9 cellular contexts compared by ENCODE assay signal in genomic region chr20:17226410-17227198, GRCh38. TPM values are rescaled to one million over a fixed set of nuclear protein-coding genes. Genes with fewer than 3 reads are reported as not detected.
DNase-seq lines count a peak whose midpoint lies in the region; ATAC-seq, FAIRE-seq and TF ChIP-seq lines count a peak whose summit lies in the region.
"Had no signal": no experiment of that assay in that cellular context is flagged by ENCODE, and none has a peak within 500 bp of the region (broad histone marks: within the 10 kb centered on the region; RNA-seq: fewer than 3 reads in every experiment).

Gene PCSK2 (plus strand): TSS chr20:17227040. CDS start chr20:17227306, 266 bp downstream.

- H3K27ac ChIP-seq in lower lobe of right lung (no peak within 1 kb of the TSS), urinary bladder (ENCODE audit: low read depth) (peak within 1 kb of the TSS; percentile 35)
- H3K27ac ChIP-seq: skin epidermis had no signal

- ATAC-seq in GM19463 (IDR thresholded peaks at IDR 0.05; ENCODE audit: unreplicated experiment) = peak; percentile 30
- ATAC-seq in lower lobe of right lung = peak; percentile 87 to 94
- ATAC-seq in HG02884 (IDR thresholded peaks at IDR 0.05; ENCODE audit: unreplicated experiment) = no peak
- no peak for ATAC-seq in activated naive CD4-positive, alpha-beta T cell treated with anti-CD3 and anti-CD28 coated beads, Interleukin-2, amount 50 U/mL, for 72 hours

- no peak for TF ChIP-seq CTCF in lower lobe of right lung (IDR thresholded peaks at IDR 0.05)

- peaks cover 0 to 11% of the 10 kb centered on the region in 2 donors for H3K9me3 Mint-ChIP-seq in activated naive CD4-positive, alpha-beta T cell treated with anti-CD3 and anti-CD28 coated beads, Interleukin-2, amount 50 U/mL, for 72 hours

- DNase-seq in NCI-H510A treated with DMSO at 0.1 percent for 48 hours (lab: John Stamatoyannopoulos, UW) = peak; percentile 95
- DNase-seq in ecto neural progenitor cell (ENCODE audit: low spot score) = peak; percentile 93
- peak; percentile 70 for DNase-seq in lower lobe of right lung
- no peak for DNase-seq in HTR-8/SVneo (ENCODE audit: insufficient read length, low spot score)
- no peak for DNase-seq in activated naive CD4-positive, alpha-beta T cell treated with anti-CD3 and anti-CD28 coated beads, Interleukin-2, amount 50 U/mL, for 72 hours (ENCODE audit: low spot score in 2 of 2)

- H3K9me3 ChIP-seq in lower lobe of right lung = no peaks in the 10 kb centered on the region

- H3K27ac Mint-ChIP-seq in activated naive CD4-positive, alpha-beta T cell treated with anti-CD3 and anti-CD28 coated beads, Interleukin-2, amount 50 U/mL, for 72 hours = no peak within 1 kb of the TSS

- H3K27me3 ChIP-seq in lower lobe of right lung (ENCODE audit: low read depth) = peaks cover 49% of the 10 kb centered on the region

- no peaks in the 10 kb centered on the region for H3K36me3 ChIP-seq in lower lobe of right lung
- H3K36me3 ChIP-seq in urinary bladder (ENCODE audit: insufficient read depth) = no peaks in the 10 kb centered on the region

- peaks cover 18 to 23% of the 10 kb centered on the region in 2 donors for H3K36me3 Mint-ChIP-seq in activated naive CD4-positive, alpha-beta T cell treated with anti-CD3 and anti-CD28 coated beads, Interleukin-2, amount 50 U/mL, for 72 hours

- H3K4me1 ChIP-seq in lower lobe of right lung (peaks cover 8% of the 10 kb centered on the region), urinary bladder (ENCODE audit: insufficient read depth) (no peaks in the 10 kb centered on the region)

- under 1% methylated on average over 53 of the region's 53 CpGs for WGBS in urinary bladder

- intact Hi-C loops in lower lobe of right lung (cut with DNase I) = no loop called here

- H3K4me3 ChIP-seq in lower lobe of right lung = peak within 1 kb of the TSS; percentile 46
- H3K4me3 ChIP-seq in urinary bladder (ENCODE audit: low read depth, low read length) = peak within 1 kb of the TSS; percentile 27

- no peak for FAIRE-seq in HTR-8/SVneo (lab: Jason Lieb, UNC)

RNA-seq across cellular contexts. Expression of gene PCSK2, which starts in this region (rescaled TPM):
- total RNA-seq in lower lobe of right lung = 38.8 TPM
- 1.5 TPM for total RNA-seq in urinary bladder
- 8.0 TPM for polyA plus RNA-seq in urinary bladder
- not detected for total RNA-seq in activated naive CD4-positive, alpha-beta T cell treated with anti-CD3 and anti-CD28 coated beads, Interleukin-2, amount 50 U/mL, for 72 hours

Comparison
In these comparisons a context has a peak if more than half of its experiments do, and no peak if none do; other contexts are left out.
1. RNA of gene PCSK2 (total RNA-seq): 38.8 TPM in lower lobe of right lung (single experiment); 1.5 TPM in urinary bladder (single experiment) and not detected in activated naive CD4-positive, alpha-beta T cell treated with anti-CD3 and anti-CD28 coated beads, Interleukin-2, amount 50 U/mL, for 72 hours; every median in the first group is over 10 times any median in the second.
2. ATAC-seq: peak in GM19463 (single experiment) and lower lobe of right lung (2 of 2); none in HG02884 (single experiment) and activated naive CD4-positive, alpha-beta T cell treated with anti-CD3 and anti-CD28 coated beads, Interleukin-2, amount 50 U/mL, for 72 hours (0 of 2).
3. DNase-seq: peak in NCI-H510A treated with DMSO at 0.1 percent for 48 hours (single experiment), ecto neural progenitor cell (single experiment) and lower lobe of right lung (single experiment); none in HTR-8/SVneo (single experiment) and activated naive CD4-positive, alpha-beta T cell treated with anti-CD3 and anti-CD28 coated beads, Interleukin-2, amount 50 U/mL, for 72 hours (0 of 2).